In the genomic region with DNA sequence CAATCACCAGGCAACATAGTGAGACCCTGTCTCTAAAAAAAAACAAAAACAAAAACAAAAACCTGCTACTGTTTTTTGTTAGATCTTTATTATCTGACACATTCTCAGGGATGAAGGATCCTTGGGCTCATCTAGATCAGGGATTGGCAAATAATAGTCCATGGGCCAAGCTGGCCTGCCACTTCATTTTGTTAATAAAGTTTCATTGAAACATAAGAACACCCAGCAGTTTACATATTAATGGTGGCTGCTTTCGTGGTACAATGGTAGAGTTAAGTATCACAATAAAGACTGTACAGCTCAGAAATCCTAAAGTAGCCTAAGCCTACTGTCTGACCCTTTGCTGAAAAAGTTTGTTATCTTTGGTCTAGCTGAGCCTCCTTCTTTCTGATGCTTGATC, we compare ENCODE assay signal across 1 cellular context.
TF ChIP-seq lines count a peak whose summit lies in the region.

No MANE protein-coding gene starts in this region.

TF ChIP-seq in WTC11, 78 proteins besides CTCF, POLR2A, EP300 and RAD21 (continued from another document):
- TF ChIP-seq, protein P1, sequence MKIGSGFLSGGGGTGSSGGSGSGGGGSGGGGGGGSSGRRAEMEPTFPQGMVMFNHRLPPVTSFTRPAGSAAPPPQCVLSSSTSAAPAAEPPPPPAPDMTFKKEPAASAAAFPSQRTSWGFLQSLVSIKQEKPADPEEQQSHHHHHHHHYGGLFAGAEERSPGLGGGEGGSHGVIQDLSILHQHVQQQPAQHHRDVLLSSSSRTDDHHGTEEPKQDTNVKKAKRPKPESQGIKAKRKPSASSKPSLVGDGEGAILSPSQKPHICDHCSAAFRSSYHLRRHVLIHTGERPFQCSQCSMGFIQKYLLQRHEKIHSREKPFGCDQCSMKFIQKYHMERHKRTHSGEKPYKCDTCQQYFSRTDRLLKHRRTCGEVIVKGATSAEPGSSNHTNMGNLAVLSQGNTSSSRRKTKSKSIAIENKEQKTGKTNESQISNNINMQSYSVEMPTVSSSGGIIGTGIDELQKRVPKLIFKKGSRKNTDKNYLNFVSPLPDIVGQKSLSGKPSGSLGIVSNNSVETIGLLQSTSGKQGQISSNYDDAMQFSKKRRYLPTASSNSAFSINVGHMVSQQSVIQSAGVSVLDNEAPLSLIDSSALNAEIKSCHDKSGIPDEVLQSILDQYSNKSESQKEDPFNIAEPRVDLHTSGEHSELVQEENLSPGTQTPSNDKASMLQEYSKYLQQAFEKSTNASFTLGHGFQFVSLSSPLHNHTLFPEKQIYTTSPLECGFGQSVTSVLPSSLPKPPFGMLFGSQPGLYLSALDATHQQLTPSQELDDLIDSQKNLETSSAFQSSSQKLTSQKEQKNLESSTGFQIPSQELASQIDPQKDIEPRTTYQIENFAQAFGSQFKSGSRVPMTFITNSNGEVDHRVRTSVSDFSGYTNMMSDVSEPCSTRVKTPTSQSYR (CRISPR knock-in tag; IDR thresholded peaks at IDR 0.05) = no peak
- TF ChIP-seq, protein P2, sequence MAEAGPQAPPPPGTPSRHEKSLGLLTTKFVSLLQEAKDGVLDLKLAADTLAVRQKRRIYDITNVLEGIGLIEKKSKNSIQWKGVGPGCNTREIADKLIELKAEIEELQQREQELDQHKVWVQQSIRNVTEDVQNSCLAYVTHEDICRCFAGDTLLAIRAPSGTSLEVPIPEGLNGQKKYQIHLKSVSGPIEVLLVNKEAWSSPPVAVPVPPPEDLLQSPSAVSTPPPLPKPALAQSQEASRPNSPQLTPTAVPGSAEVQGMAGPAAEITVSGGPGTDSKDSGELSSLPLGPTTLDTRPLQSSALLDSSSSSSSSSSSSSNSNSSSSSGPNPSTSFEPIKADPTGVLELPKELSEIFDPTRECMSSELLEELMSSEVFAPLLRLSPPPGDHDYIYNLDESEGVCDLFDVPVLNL (CRISPR knock-in tag; IDR thresholded peaks at IDR 0.05; ENCODE audit: borderline replicate concordance, low read depth) = no peak
- TF ChIP-seq EMX1 (CRISPR knock-in tag; IDR thresholded peaks at IDR 0.05) (no peak), ZNF138 (CRISPR knock-in tag; conservative IDR thresholded peaks at IDR 0.05) (no peak), SOX15 (CRISPR knock-in tag; IDR thresholded peaks at IDR 0.05) (no peak), FOXP1 (CRISPR knock-in tag; IDR thresholded peaks at IDR 0.05; ENCODE audit: borderline replicate concordance) (no peak), ZBTB21 (CRISPR knock-in tag; IDR thresholded peaks at IDR 0.05; ENCODE audit: borderline replicate concordance) (no peak), PRRX2 (CRISPR knock-in tag; IDR thresholded peaks at IDR 0.05) (no peak), TCF7 (CRISPR knock-in tag; IDR thresholded peaks at IDR 0.05; ENCODE audit: low read depth) (no peak), ELF4 (CRISPR knock-in tag; IDR thresholded peaks at IDR 0.05; ENCODE audit: low read depth) (no peak), ZNF423 (CRISPR knock-in tag; IDR thresholded peaks at IDR 0.05) (no peak), NFATC4 (CRISPR knock-in tag; IDR thresholded peaks at IDR 0.05) (no peak), FOXK1 (CRISPR knock-in tag; IDR thresholded peaks at IDR 0.05) (no peak)
- TF ChIP-seq, protein P3, sequence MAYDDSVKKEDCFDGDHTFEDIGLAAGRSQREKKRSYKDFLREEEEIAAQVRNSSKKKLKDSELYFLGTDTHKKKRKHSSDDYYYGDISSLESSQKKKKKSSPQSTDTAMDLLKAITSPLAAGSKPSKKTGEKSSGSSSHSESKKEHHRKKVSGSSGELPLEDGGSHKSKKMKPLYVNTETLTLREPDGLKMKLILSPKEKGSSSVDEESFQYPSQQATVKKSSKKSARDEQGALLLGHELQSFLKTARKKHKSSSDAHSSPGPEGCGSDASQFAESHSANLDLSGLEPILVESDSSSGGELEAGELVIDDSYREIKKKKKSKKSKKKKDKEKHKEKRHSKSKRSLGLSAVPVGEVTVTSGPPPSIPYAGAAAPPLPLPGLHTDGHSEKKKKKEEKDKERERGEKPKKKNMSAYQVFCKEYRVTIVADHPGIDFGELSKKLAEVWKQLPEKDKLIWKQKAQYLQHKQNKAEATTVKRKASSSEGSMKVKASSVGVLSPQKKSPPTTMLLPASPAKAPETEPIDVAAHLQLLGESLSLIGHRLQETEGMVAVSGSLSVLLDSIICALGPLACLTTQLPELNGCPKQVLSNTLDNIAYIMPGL (CRISPR knock-in tag; IDR thresholded peaks at IDR 0.05) = no peak
- TF ChIP-seq, protein P4, sequence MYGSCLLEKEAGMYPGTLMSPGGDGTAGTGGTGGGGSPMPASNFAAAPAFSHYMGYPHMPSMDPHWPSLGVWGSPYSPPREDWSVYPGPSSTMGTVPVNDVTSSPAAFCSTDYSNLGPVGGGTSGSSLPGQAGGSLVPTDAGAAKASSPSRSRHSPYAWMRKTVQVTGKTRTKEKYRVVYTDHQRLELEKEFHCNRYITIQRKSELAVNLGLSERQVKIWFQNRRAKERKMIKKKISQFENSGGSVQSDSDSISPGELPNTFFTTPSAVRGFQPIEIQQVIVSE (CRISPR knock-in tag; IDR thresholded peaks at IDR 0.05; ENCODE audit: borderline replicate concordance) = no peak
- TF ChIP-seq, protein P5, sequence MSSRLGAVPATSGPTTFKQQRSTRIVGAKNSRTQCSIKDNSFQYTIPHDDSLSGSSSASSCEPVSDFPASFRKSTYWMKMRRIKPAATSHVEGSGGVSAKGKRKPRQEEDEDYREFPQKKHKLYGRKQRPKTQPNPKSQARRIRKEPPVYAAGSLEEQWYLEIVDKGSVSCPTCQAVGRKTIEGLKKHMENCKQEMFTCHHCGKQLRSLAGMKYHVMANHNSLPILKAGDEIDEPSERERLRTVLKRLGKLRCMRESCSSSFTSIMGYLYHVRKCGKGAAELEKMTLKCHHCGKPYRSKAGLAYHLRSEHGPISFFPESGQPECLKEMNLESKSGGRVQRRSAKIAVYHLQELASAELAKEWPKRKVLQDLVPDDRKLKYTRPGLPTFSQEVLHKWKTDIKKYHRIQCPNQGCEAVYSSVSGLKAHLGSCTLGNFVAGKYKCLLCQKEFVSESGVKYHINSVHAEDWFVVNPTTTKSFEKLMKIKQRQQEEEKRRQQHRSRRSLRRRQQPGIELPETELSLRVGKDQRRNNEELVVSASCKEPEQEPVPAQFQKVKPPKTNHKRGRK (CRISPR knock-in tag; IDR thresholded peaks at IDR 0.05; ENCODE audit: borderline replicate concordance) = no peak
- TF ChIP-seq, protein P6, sequence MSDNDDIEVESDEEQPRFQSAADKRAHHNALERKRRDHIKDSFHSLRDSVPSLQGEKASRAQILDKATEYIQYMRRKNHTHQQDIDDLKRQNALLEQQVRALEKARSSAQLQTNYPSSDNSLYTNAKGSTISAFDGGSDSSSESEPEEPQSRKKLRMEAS (CRISPR knock-in tag; IDR thresholded peaks at IDR 0.05) = no peak
